ENCODE assay signal across 9 cellular contexts in genomic region chr10:3749597-3750351, GRCh38. TPM values are rescaled to one million over a fixed set of nuclear protein-coding genes. Genes with fewer than 3 reads are reported as not detected.
DNase-seq lines count a peak whose midpoint lies in the region; ATAC-seq, FAIRE-seq and TF ChIP-seq lines count a peak whose summit lies in the region.
"Had no signal": no experiment of that assay in that cellular context is flagged by ENCODE, and none has a peak within 500 bp of the region (broad histone marks: within the 10 kb centered on the region; RNA-seq: fewer than 3 reads in every experiment).

No MANE protein-coding gene starts in this region.

- intact Hi-C loops in left cardiac atrium (cut with DNase I) = loop anchor here in 1 of 2 donors (10.0 kb wide), 1 partner anchor 285 kb away; no protein-coding TSS in a partner anchor

- DNase-seq in NCI-H1417 (lab: John Stamatoyannopoulos, UW) (peak; percentile 17 to 54 (median 18)), NCI-H1417 treated with DMSO at 0.1 percent for 48 hours (lab: John Stamatoyannopoulos, UW) (no peak), RPMI8226 (peak; percentile 61), left cardiac atrium (no peak), D721Med (ENCODE audit: insufficient read length, low spot score) (no peak), GM19238 (ENCODE audit: insufficient read length, low spot score) (no peak)

- peak overlapping the region in 14 of 21 experiments; percentile 16 to 75 (median 54) for H3K27ac ChIP-seq in skin epidermis

- peak overlapping the region in 1 of 7 experiments; percentile 10 for H3K4me3 ChIP-seq in skin epidermis
- H3K4me3 ChIP-seq: A549 had no signal

- ATAC-seq in left cardiac atrium (peak; percentile 67 to 71), GM18520 (IDR thresholded peaks at IDR 0.05; ENCODE audit: unreplicated experiment) (no peak)
- ATAC-seq: A549 had no signal

- TF ChIP-seq CTCF in D721Med (IDR thresholded peaks at IDR 0.05; ENCODE audit: insufficient read depth, missing control alignments) = no peak

- no peak for FAIRE-seq in D721Med (lab: Jason Lieb, UNC)
- FAIRE-seq: A549 had no signal

RNA-seq across cellular contexts. Expression of gene KLF6, which starts 35.2 kb away (rescaled TPM):
- total RNA-seq in left cardiac atrium = 10 to 100 TPM; 76.3 to 78.7 TPM

Comparison
In these comparisons a context has a peak if more than half of its experiments do, and no peak if none do; other contexts are left out.
1. DNase-seq: peak in NCI-H1417 (3 of 3) and RPMI8226 (single experiment); none in NCI-H1417 treated with DMSO at 0.1 percent for 48 hours (single experiment), left cardiac atrium (single experiment), D721Med (single experiment) and GM19238 (single experiment).